Comparison of ENCODE assay signal across 1 cellular context in the genomic region with DNA sequence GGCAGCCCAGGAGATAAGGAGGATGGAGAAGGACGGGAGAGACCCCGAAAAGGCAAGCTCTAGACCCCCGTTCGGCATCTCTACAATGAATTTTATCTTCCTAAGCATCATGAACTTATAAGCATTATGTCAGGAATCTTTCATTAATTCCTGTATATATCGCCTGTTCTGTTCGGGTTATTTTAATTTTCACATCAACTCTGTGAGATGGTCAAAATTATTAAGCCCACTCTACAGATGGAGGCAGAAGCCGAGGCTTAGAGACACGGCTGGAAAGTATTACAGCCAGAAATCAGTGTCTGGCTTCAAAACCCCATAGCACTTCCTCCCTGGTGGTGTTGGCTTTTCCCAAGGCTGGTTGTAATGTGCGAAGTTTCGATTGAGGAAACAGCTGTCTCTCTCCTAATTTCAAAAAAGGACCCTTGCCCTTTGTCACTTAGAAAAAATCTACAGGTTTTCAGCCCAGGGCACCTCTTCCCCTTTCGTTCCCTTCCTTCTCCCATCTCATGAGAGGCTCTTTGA.
TF ChIP-seq lines count a peak whose summit lies in the region.

No MANE protein-coding gene starts in this region.

TF ChIP-seq in H1, 55 proteins besides CTCF, POLR2A, EP300 and RAD21:
- TF ChIP-seq, protein P1, sequence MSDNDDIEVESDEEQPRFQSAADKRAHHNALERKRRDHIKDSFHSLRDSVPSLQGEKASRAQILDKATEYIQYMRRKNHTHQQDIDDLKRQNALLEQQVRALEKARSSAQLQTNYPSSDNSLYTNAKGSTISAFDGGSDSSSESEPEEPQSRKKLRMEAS (IDR thresholded peaks at IDR 0.05), result no peak
- TF ChIP-seq BCL11A (IDR thresholded peaks at IDR 0.05; ENCODE audit: low read depth in 2 of 2, low read length in 2 of 2) (no peak), YY1 (IDR thresholded peaks at IDR 0.05; ENCODE audit: low read depth, low read length) (no peak), CTBP2 (IDR thresholded peaks at IDR 0.05; ENCODE audit: borderline replicate concordance, insufficient read depth, insufficient read length, low read length) (no peak), CEBPB (IDR thresholded peaks at IDR 0.05; ENCODE audit: low read depth, low read length) (no peak), FOSL1 (IDR thresholded peaks at IDR 0.05; ENCODE audit: insufficient read depth, low read depth, low read length) (no peak), RXRA (IDR thresholded peaks at IDR 0.05; ENCODE audit: insufficient read depth, low read depth, low read length) (no peak), RBBP5 (IDR thresholded peaks at IDR 0.05; ENCODE audit: borderline replicate concordance, low read depth, low read length) (no peak), MAFK (IDR thresholded peaks at IDR 0.05; ENCODE audit: low read depth, low read length) (no peak), JUND (IDR thresholded peaks at IDR 0.05; ENCODE audit: low read length) (no peak), BRCA1 (IDR thresholded peaks at IDR 0.05; ENCODE audit: low read depth, low read length) (no peak), CHD2 (IDR thresholded peaks at IDR 0.05; ENCODE audit: low read length) (no peak), TBP (IDR thresholded peaks at IDR 0.05; ENCODE audit: low read depth, low read length) (no peak), SIN3A (conservative IDR thresholded peaks at IDR 0.05 in 1 of 2, IDR thresholded peaks at IDR 0.05 in 1 of 2; ENCODE audit: low read depth in 1 of 2, low read length in 2 of 2) (no peak), BACH1 (IDR thresholded peaks at IDR 0.05; ENCODE audit: low read length) (no peak), TEAD4 (IDR thresholded peaks at IDR 0.05; ENCODE audit: low read depth, low read length) (no peak), NANOG (IDR thresholded peaks at IDR 0.05; ENCODE audit: insufficient read depth, low read depth, low read length, poor library complexity, severe bottlenecking) (no peak), GABPA (IDR thresholded peaks at IDR 0.05; ENCODE audit: borderline replicate concordance, insufficient read depth, low read length) (no peak)
- TF ChIP-seq, protein P2, sequence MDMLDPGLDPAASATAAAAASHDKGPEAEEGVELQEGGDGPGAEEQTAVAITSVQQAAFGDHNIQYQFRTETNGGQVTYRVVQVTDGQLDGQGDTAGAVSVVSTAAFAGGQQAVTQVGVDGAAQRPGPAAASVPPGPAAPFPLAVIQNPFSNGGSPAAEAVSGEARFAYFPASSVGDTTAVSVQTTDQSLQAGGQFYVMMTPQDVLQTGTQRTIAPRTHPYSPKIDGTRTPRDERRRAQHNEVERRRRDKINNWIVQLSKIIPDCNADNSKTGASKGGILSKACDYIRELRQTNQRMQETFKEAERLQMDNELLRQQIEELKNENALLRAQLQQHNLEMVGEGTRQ (IDR thresholded peaks at IDR 0.05; ENCODE audit: low read length), result no peak
